1 cellular context compared by ENCODE assay signal in the genomic region with DNA sequence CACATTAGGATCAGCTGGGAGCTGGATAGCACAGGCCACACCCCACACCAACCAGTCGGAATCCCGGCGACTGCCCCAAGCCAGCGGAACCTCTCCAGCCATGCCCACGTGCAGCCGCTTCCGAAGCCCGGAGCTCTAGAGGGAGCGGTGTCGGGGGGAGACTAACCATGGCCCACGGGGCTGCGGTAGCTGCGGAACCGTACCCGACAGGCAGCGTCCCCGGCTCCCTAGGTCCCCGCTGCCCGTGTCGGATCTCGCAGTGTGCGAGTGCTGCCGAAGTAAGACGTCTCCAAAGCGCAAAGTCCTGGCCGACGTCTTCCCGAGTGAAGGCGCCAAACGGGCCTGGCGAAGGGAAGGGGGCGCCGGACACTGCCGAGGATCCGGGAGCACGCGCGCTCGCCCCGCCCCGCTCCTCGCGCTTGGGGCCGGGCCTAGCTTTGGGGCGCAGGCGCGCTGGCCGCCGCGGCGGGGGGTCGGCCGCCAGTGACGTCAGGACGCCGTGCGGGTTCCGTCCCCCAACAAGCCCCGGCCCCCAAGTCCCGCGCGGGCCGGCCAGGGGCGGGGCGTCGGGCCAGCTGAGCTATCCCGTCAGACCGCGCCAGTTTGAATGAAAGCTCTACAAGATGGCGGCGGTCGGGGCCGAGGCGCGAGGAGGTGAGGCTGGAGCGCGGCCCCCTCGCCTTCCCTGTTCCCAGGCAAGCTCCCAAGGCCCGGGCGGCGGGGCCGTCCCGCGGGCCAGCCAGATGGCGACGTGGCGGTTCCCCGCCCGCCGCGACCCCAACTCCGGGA.
A peak's percentile ranks its signal among the peaks of the same experiment; 100 is the strongest.
TF ChIP-seq lines count a peak whose summit lies in the region.

SUV39H2 (plus strand) TSS at position 601 of the 789 bp plus-strand sequence; CDS start at position 624, 23 bp downstream.

TF ChIP-seq in HepG2, 621 proteins besides CTCF, POLR2A, EP300 and RAD21 (continued from another document):
- TF ChIP-seq MAX (IDR thresholded peaks at IDR 0.05), result peak; percentile 91
- no peak; the same call in 1 of the 2 replicates for TF ChIP-seq STAG1 (CRISPR knock-in tag; IDR thresholded peaks at IDR 0.05)
- TF ChIP-seq NR2F2 (IDR thresholded peaks at IDR 0.05; ENCODE audit: borderline replicate concordance, low read depth), result no peak
- TF ChIP-seq SP1 (IDR thresholded peaks at IDR 0.05), result no peak
- TF ChIP-seq SP1 (CRISPR knock-in tag; IDR thresholded peaks at IDR 0.05), result peak; percentile 76
- TF ChIP-seq, protein P1, sequence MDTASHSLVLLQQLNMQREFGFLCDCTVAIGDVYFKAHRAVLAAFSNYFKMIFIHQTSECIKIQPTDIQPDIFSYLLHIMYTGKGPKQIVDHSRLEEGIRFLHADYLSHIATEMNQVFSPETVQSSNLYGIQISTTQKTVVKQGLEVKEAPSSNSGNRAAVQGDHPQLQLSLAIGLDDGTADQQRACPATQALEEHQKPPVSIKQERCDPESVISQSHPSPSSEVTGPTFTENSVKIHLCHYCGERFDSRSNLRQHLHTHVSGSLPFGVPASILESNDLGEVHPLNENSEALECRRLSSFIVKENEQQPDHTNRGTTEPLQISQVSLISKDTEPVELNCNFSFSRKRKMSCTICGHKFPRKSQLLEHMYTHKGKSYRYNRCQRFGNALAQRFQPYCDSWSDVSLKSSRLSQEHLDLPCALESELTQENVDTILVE (CRISPR knock-in tag; IDR thresholded peaks at IDR 0.05), result 0 out of 2 replicates have a peak, but pooled peaks have one; percentile 60
- TF ChIP-seq, protein P2, sequence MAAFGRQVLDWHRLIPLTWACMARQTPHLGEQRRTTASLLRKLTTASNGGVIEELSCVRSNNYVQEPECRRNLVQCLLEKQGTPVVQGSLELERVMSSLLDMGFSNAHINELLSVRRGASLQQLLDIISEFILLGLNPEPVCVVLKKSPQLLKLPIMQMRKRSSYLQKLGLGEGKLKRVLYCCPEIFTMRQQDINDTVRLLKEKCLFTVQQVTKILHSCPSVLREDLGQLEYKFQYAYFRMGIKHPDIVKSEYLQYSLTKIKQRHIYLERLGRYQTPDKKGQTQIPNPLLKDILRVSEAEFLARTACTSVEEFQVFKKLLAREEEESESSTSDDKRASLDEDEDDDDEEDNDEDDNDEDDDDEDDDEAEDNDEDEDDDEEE (CRISPR knock-in tag; IDR thresholded peaks at IDR 0.05), result peak; percentile 60; the same call in 1 of the 2 replicates
- TF ChIP-seq, protein P3, sequence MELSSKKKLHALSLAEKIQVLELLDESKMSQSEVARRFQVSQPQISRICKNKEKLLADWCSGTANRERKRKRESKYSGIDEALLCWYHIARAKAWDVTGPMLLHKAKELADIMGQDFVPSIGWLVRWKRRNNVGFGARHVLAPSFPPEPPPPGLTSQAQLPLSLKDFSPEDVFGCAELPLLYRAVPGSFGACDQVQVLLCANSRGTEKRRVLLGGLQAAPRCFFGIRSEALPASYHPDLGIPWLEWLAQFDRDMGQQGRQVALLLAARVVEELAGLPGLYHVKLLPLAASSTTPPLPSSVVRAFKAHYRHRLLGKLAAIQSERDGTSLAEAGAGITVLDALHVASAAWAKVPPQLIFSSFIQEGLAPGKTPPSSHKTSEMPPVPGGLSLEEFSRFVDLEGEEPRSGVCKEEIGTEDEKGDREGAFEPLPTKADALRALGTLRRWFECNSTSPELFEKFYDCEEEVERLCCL (CRISPR knock-in tag; IDR thresholded peaks at IDR 0.05; ENCODE audit: borderline replicate concordance), result no peak
- no peak for TF ChIP-seq NFIC (IDR thresholded peaks at IDR 0.05; ENCODE audit: low read length)
- peak; percentile 88 for TF ChIP-seq ZNF563 (CRISPR knock-in tag; IDR thresholded peaks at IDR 0.05)
- peak; percentile 80 for TF ChIP-seq ZNF782 (CRISPR knock-in tag; IDR thresholded peaks at IDR 0.05; ENCODE audit: borderline replicate concordance)
- TF ChIP-seq, protein P4, sequence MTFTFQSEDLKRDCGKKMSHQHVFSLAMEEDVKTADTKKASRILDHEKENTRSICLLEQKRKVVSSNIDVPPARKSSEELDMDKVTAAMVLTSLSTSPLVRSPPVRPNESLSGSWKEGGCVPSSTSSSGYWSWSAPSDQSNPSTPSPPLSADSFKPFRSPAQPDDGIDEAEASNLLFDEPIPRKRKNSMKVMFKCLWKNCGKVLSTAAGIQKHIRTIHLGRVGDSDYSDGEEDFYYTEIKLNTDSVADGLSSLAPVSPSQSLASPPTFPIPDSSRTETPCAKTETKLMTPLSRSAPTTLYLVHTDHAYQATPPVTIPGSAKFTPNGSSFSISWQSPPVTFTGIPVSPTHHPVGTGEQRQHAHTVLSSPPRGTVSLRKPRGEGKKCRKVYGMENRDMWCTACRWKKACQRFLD (CRISPR knock-in tag; IDR thresholded peaks at IDR 0.05; ENCODE audit: borderline replicate concordance), result peak; percentile 55; the same call in 1 of the 2 replicates
- TF ChIP-seq ARHGAP35 (CRISPR knock-in tag; IDR thresholded peaks at IDR 0.05; ENCODE audit: borderline replicate concordance), result 0 out of 2 replicates have a peak, but pooled peaks have one; percentile 67
- TF ChIP-seq, protein P5, sequence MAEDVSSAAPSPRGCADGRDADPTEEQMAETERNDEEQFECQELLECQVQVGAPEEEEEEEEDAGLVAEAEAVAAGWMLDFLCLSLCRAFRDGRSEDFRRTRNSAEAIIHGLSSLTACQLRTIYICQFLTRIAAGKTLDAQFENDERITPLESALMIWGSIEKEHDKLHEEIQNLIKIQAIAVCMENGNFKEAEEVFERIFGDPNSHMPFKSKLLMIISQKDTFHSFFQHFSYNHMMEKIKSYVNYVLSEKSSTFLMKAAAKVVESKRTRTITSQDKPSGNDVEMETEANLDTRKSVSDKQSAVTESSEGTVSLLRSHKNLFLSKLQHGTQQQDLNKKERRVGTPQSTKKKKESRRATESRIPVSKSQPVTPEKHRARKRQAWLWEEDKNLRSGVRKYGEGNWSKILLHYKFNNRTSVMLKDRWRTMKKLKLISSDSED (CRISPR knock-in tag; IDR thresholded peaks at IDR 0.05), result no peak
- TF ChIP-seq, protein P6, sequence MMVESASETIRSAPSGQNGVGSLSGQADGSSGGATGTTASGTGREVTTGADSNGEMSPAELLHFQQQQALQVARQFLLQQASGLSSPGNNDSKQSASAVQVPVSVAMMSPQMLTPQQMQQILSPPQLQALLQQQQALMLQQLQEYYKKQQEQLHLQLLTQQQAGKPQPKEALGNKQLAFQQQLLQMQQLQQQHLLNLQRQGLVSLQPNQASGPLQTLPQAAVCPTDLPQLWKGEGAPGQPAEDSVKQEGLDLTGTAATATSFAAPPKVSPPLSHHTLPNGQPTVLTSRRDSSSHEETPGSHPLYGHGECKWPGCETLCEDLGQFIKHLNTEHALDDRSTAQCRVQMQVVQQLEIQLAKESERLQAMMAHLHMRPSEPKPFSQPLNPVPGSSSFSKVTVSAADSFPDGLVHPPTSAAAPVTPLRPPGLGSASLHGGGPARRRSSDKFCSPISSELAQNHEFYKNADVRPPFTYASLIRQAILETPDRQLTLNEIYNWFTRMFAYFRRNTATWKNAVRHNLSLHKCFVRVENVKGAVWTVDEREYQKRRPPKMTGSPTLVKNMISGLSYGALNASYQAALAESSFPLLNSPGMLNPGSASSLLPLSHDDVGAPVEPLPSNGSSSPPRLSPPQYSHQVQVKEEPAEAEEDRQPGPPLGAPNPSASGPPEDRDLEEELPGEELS (CRISPR knock-in tag; IDR thresholded peaks at IDR 0.05), result 0 out of 2 replicates have a peak, but pooled peaks have one; percentile 25
- TF ChIP-seq, protein P7, sequence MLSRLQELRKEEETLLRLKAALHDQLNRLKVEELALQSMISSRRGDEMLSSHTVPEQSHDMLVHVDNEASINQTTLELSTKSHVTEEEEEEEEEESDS (CRISPR knock-in tag; IDR thresholded peaks at IDR 0.05; ENCODE audit: borderline replicate concordance), result no peak
